Comparison of ENCODE assay signal across 11 cellular contexts in genomic region chr3:76024640-76025039, GRCh38.
A peak's percentile ranks its signal among the peaks of the same experiment; 100 is the strongest.
DNase-seq lines count a peak whose midpoint lies in the region; FAIRE-seq lines count a peak whose summit lies in the region.
"Had no signal": no experiment of that assay in that cellular context is flagged by ENCODE, and none has a peak within 500 bp of the region (broad histone marks: within the 10 kb centered on the region; RNA-seq: fewer than 3 reads in every experiment).

No MANE protein-coding gene starts in this region.

- DNase-seq in NCI-H82 (lab: John Stamatoyannopoulos, UW) (peak; percentile 42), NCI-H82 treated with DMSO at 0.1 percent for 48 hours (lab: John Stamatoyannopoulos, UW; ENCODE audit: unreplicated experiment) (no peak), NCI-H69 (lab: John Stamatoyannopoulos, UW) (peak; percentile 59), pons (ENCODE audit: low spot score) (peak; percentile 36), cerebellar cortex (ENCODE audit: low spot score) (no peak), NCI-H1436 (lab: John Stamatoyannopoulos, UW) (no peak)
- no peak for DNase-seq in stimulated activated CD8-positive, alpha-beta memory T cell treated with anti-CD3 and anti-CD28 coated beads, Interleukin-4, amount 100 ng/mL, for 48 hours
- DNase-seq: activated CD8-positive, alpha-beta T cell treated with anti-CD3 and anti-CD28 coated beads for 36 hours; NCI-H1092 treated with DMSO at 0.1 percent for 48 hours; pancreas had no signal

- peak; percentile 8 for FAIRE-seq in endometrium (lab: Jason Lieb, UNC)

Comparison
In these comparisons a context has a peak if more than half of its experiments do, and no peak if none do; other contexts are left out.
1. DNase-seq: peak in NCI-H82 (single experiment), NCI-H69 (single experiment) and pons (single experiment); none in NCI-H82 treated with DMSO at 0.1 percent for 48 hours (single experiment), cerebellar cortex (single experiment), NCI-H1436 (single experiment) and stimulated activated CD8-positive, alpha-beta memory T cell treated with anti-CD3 and anti-CD28 coated beads, Interleukin-4, amount 100 ng/mL, for 48 hours (single experiment).